In the genomic region with DNA sequence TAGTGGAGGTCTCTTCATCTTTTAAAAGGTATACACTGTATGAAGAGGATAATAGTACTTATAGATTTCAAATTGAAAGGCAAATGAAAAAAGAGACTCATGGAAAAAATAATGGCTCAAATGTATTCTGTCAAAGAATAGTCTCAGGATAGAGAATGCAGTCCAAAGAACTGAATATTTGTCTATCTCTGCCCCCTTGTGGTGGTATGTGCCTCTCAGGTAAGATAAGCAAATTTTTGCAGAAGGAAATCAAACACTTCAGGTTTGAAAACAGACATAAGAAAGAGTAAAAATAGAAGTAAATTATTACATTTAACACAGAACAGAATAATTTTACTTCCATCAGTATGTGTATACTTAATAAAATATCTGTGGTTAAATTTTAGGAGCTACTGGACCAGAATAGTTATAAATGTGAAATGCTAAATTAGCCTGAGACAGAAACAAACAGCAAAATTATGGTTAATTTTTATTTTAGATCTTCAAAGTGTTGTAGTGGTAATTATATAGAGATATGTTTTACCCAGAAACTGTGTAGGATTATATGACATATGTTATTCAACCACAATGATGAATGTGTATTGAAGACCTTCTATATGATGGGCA, we compare ENCODE assay signal across 9 cellular contexts.
DNase-seq lines count a peak whose midpoint lies in the region; ATAC-seq, FAIRE-seq and TF ChIP-seq lines count a peak whose summit lies in the region.
"Had no signal": no experiment of that assay in that cellular context is flagged by ENCODE, and none has a peak within 500 bp of the region (broad histone marks: within the 10 kb centered on the region; RNA-seq: fewer than 3 reads in every experiment).

No MANE protein-coding gene starts in this region.

- H3K4me3 ChIP-seq in mammary epithelial cell (replicated peaks in 1 of 3; ENCODE audit: insufficient read depth in 1 of 3, low read depth in 2 of 3, low read length in 3 of 3) (no peak overlapping the region), kidney (ENCODE audit: low read length in 2 of 2) (no peak overlapping the region)

- TF ChIP-seq CTCF in mammary epithelial cell (conservative IDR thresholded peaks at IDR 0.05 in 1 of 2, IDR thresholded peaks at IDR 0.05 in 1 of 2; ENCODE audit: extremely low read depth in 1 of 2, insufficient read depth in 1 of 2, low read depth in 1 of 2, low read length in 2 of 2) (peak; percentile 72), kidney (IDR thresholded peaks at IDR 0.05; ENCODE audit: borderline replicate concordance, extremely low read depth, insufficient read depth) (peak; percentile 79)

- H3K4me1 ChIP-seq in mammary epithelial cell (ENCODE audit: insufficient read depth, low read length) (no peaks in the 10 kb centered on the region), kidney (ENCODE audit: control insufficient read depth in 1 of 2, insufficient read depth in 1 of 2, low read depth in 1 of 2, low read length in 2 of 2) (no peaks in the 10 kb centered on the region)

- CTCF ChIA-PET in mammary epithelial cell (lab: Charles Lee; ENCODE audit: low non-redundant PET), result interaction anchor here (0.6 kb wide), 1 partner anchor 63 kb away, joined by 4 read pairs; no protein-coding TSS in a partner anchor

- no peak overlapping the region for H3K27ac Mint-ChIP-seq in stimulated activated naive CD8-positive, alpha-beta T cell treated with anti-CD3 and anti-CD28 coated beads, Interleukin-15, amount 100 ng/mL, for 72 hours
- H3K27ac Mint-ChIP-seq: activated naive CD8-positive, alpha-beta T cell had no signal

- H3K27me3 Mint-ChIP-seq in stimulated activated naive CD8-positive, alpha-beta T cell treated with anti-CD3 and anti-CD28 coated beads, Interleukin-15, amount 100 ng/mL, for 72 hours, result peaks cover 14% of the 10 kb centered on the region

- no peaks in the 10 kb centered on the region for H4K20me1 ChIP-seq in mammary epithelial cell (ENCODE audit: insufficient read depth, low read length)

- DNase-seq in DMS53 (lab: John Stamatoyannopoulos, UW) (peak; percentile 93), KG1 (lab: John Stamatoyannopoulos, UW) (peak; percentile 35), OCI-M2 (lab: John Stamatoyannopoulos, UW; ENCODE audit: unreplicated experiment) (peak; percentile 12), mammary epithelial cell (peak; percentile 35), kidney (no peak)
- peak; percentile 10 to 14 for DNase-seq in stimulated activated naive CD8-positive, alpha-beta T cell treated with anti-CD3 and anti-CD28 coated beads, Interleukin-15, amount 100 ng/mL, for 72 hours
- DNase-seq in activated CD4-positive, CD25-positive, alpha-beta regulatory T cell (lab: John Stamatoyannopoulos, UW), result no peak

- H2AFZ ChIP-seq in mammary epithelial cell (ENCODE audit: low read depth, low read length), result no peak overlapping the region

- in situ Hi-C loops in mammary epithelial cell (cut with MboI; ENCODE audit: low sequenced_read_pairs in 2 of 2), result loop anchor here in 1 of 2 donors (25.0 kb wide), 1 partner anchor 294 kb away; no protein-coding TSS in a partner anchor

- H3K36me3 ChIP-seq in mammary epithelial cell (ENCODE audit: insufficient read depth, low read length), result no peaks in the 10 kb centered on the region
- H3K36me3 ChIP-seq in kidney (ENCODE audit: control insufficient read depth in 1 of 2, insufficient read depth in 2 of 2, low read length in 2 of 2), result no peaks in the 10 kb centered on the region

- peak; percentile 92 for FAIRE-seq in kidney (lab: Jason Lieb, UNC)

- no peaks in the 10 kb centered on the region for H3K9me3 ChIP-seq in mammary epithelial cell (replicated peaks; ENCODE audit: insufficient read depth, low read length)
- no peaks in the 10 kb centered on the region for H3K9me3 ChIP-seq in kidney (ENCODE audit: control insufficient read depth in 1 of 2, low read length in 2 of 2)

- no peak overlapping the region for H3K27ac ChIP-seq in mammary epithelial cell (ENCODE audit: insufficient read depth, low read depth, low read length)
- no peak overlapping the region for H3K27ac ChIP-seq in kidney (ENCODE audit: low read depth in 2 of 2, low read length in 2 of 2)

- no peaks in the 10 kb centered on the region for H3K27me3 ChIP-seq in mammary epithelial cell (ENCODE audit: insufficient read depth, low read length)

- H3K9me3 Mint-ChIP-seq in stimulated activated naive CD8-positive, alpha-beta T cell treated with anti-CD3 and anti-CD28 coated beads, Interleukin-15, amount 100 ng/mL, for 72 hours, result no peaks in the 10 kb centered on the region

- H3K4me1 Mint-ChIP-seq in stimulated activated naive CD8-positive, alpha-beta T cell treated with anti-CD3 and anti-CD28 coated beads, Interleukin-15, amount 100 ng/mL, for 72 hours, result no peaks in the 10 kb centered on the region

- H3K79me2 ChIP-seq in mammary epithelial cell (ENCODE audit: insufficient read depth, low read length), result no peaks in the 10 kb centered on the region

- dilution Hi-C loops in mammary epithelial cell (cut with HindIII; ENCODE audit: low sequenced_read_pairs), result no loop called here

- H3K9ac ChIP-seq in mammary epithelial cell (ENCODE audit: insufficient read depth, low read length) (no peak overlapping the region), kidney (ENCODE audit: low read length in 2 of 2) (no peak overlapping the region)

- no peak overlapping the region for H3K4me2 ChIP-seq in mammary epithelial cell (ENCODE audit: insufficient read depth, low read depth, low read length)

- peak; percentile 83 for ATAC-seq in GM19351 (IDR thresholded peaks at IDR 0.05; ENCODE audit: unreplicated experiment)
- ATAC-seq in stimulated activated naive CD8-positive, alpha-beta T cell treated with anti-CD3 and anti-CD28 coated beads, Interleukin-15, amount 100 ng/mL, for 72 hours, result no peak

- BruUV-seq in mammary epithelial cell (replicated peaks; lab: Mats Ljungman, UMichigan), result no TSS peak

- intact Hi-C loops in mammary epithelial cell (cut with micrococcal nuclease) (loop anchor here (1.0 to 5.0 kb wide), 5 partner anchors 206 to 687 kb away; no protein-coding TSS in a partner anchor), kidney (cut with DNase I) (no loop called here)

- no peak overlapping the region for H3K4me3 Mint-ChIP-seq in stimulated activated naive CD8-positive, alpha-beta T cell treated with anti-CD3 and anti-CD28 coated beads, Interleukin-15, amount 100 ng/mL, for 72 hours
- H3K4me3 Mint-ChIP-seq: activated naive CD8-positive, alpha-beta T cell had no signal

Comparison
In these comparisons a context has a peak if more than half of its experiments do, and no peak if none do; other contexts are left out.
1. DNase-seq: peak in DMS53 (single experiment), KG1 (single experiment), OCI-M2 (single experiment), mammary epithelial cell (single experiment) and stimulated activated naive CD8-positive, alpha-beta T cell treated with anti-CD3 and anti-CD28 coated beads, Interleukin-15, amount 100 ng/mL, for 72 hours (2 of 2); none in kidney (single experiment) and activated CD4-positive, CD25-positive, alpha-beta regulatory T cell (0 of 4).